ENCODE assay signal across 21 cellular contexts in the genomic region with DNA sequence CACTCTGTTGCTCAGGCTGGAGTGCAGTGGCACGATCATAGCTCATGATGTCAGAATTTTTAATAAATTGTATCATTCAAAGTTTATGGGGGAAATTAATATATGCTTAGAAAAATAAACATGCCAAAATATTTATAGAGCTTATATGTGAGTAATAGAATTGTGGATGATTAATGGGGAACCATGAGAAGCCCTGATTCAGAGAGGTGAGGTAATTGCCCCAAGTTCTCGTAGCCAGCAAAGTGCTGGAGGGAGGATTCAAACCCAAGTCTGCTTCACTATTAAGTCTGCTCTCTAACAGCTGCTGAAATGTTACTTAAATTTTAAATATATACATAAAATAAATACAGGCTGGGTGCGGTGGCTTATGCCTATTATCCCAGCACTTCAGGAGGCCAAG. TPM values are rescaled to one million over a fixed set of nuclear protein-coding genes. Genes with fewer than 3 reads are reported as not detected.
DNase-seq lines count a peak whose midpoint lies in the region; TF ChIP-seq lines count a peak whose summit lies in the region.
"Had no signal": no experiment of that assay in that cellular context is flagged by ENCODE, and none has a peak within 500 bp of the region (broad histone marks: within the 10 kb centered on the region; RNA-seq: fewer than 3 reads in every experiment).

No MANE protein-coding gene starts in this region.

- H3K9me3 ChIP-seq in uterus = no peaks in the 10 kb centered on the region
- H3K9me3 ChIP-seq: HAP-1 had no signal

- TF ChIP-seq CTCF in epithelial cell of esophagus (IDR thresholded peaks at IDR 0.05; ENCODE audit: insufficient read depth, low read depth, low read length, missing control alignments) (no peak), GM10266 (IDR thresholded peaks at IDR 0.05; ENCODE audit: control insufficient read depth, insufficient read depth, low read depth, missing control alignments) (no peak), uterus (IDR thresholded peaks at IDR 0.05) (no peak)

- TF ChIP-seq POLR2A in uterus (IDR thresholded peaks at IDR 0.05) = no peak

- H3K27me3 ChIP-seq in uterus = no peaks in the 10 kb centered on the region

- no peaks in the 10 kb centered on the region for H3K4me1 ChIP-seq in uterus

- H3K4me3 ChIP-seq in epithelial cell of esophagus (ENCODE audit: low read length) (no peak overlapping the region), uterus (no peak overlapping the region)
- H3K4me3 ChIP-seq: GM23338, HAP-1, SK-N-MC had no signal

- DNase-seq in HCEC 1CT (peak; percentile 80), NCI-H226 (peak; percentile 22), epithelial cell of esophagus (ENCODE audit: low read depth) (peak; percentile 72), GM10266 (ENCODE audit: extremely low spot score) (no peak), uterus (no peak)
- no peak for DNase-seq in stimulated activated CD4-positive, alpha-beta T cell treated with anti-CD3 and anti-CD28 coated beads, Interleukin-2, amount 100 ng/mL, for 48 hours
- no peak for DNase-seq in activated CD4-positive, alpha-beta T cell treated with anti-CD3 and anti-CD28 coated beads for 48 hours
- DNase-seq: C1 segment of cervical spinal cord; CD4-positive, alpha-beta memory T cell; COR-L47; DMS53; Karpas-422; NCI-H1105 treated with DMSO at 0.1 percent for 48 hours; NCI-H146; NCI-H1930; NCI-H2107; NCI-H526 treated with DMSO at 0.1 percent for 48 hours; SIG-M5 had no signal

- intact Hi-C loops in uterus (cut with DNase I; ENCODE audit: low total_unique reads) = no loop called here

- no peak overlapping the region for H3K27ac ChIP-seq in uterus
- H3K27ac ChIP-seq: SK-N-MC had no signal

- no peaks in the 10 kb centered on the region for H3K36me3 ChIP-seq in uterus
- H3K36me3 ChIP-seq: HAP-1 had no signal

RNA-seq across cellular contexts. Expression of a gene that starts 26.2 kb away (rescaled TPM):
- total RNA-seq in uterus = 10 to 100 TPM in 3 of 4 donors, 1 to 10 TPM in 1; 2.9 to 65.6 (median 13.1) TPM
- total RNA-seq: CD4-positive, alpha-beta memory T cell had no signal

Comparison
In these comparisons a context has a peak if more than half of its experiments do, and no peak if none do; other contexts are left out.
1. DNase-seq: peak in HCEC 1CT (single experiment), NCI-H226 (single experiment) and epithelial cell of esophagus (single experiment); none in stimulated activated CD4-positive, alpha-beta T cell treated with anti-CD3 and anti-CD28 coated beads, Interleukin-2, amount 100 ng/mL, for 48 hours (0 of 2), activated CD4-positive, alpha-beta T cell treated with anti-CD3 and anti-CD28 coated beads for 48 hours (single experiment), GM10266 (single experiment) and uterus (0 of 2).